18 cellular contexts compared by ENCODE assay signal in the genomic region with DNA sequence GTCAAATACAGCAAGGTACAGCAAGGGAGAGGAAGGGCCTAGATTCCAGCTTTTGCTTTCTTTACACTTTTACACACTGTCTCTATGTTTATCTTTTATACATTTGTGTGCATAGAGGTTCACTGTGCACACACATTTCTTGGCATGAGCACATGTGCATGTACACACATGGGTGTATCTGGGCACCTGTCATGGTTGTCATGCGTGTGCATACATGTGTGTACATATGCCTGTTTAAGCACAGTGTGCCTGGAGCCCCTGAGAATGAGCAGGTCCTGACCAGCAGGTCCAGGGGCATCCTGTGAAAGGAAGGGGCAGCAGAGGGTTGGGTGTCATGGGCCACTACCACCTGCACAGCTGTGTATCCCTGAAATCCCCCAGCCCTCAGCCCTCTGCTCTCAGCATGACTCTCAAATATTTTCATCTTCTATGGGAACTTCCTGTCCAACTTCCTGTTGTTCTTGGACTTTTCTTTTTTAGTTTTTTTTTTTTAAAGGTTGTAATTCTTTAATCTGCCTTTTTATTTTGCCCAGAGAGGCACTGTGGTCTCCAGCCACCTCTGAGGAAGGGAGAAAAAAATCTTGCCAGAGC.
DNase-seq lines count a peak whose midpoint lies in the region; ATAC-seq, FAIRE-seq and TF ChIP-seq lines count a peak whose summit lies in the region.
"Had no signal": no experiment of that assay in that cellular context is flagged by ENCODE, and none has a peak within 500 bp of the region (broad histone marks: within the 10 kb centered on the region; RNA-seq: fewer than 3 reads in every experiment).

No MANE protein-coding gene starts in this region.

- H4K20me1 ChIP-seq in astrocyte (ENCODE audit: insufficient read depth, low read length) (no peaks in the 10 kb centered on the region), hepatocyte (ENCODE audit: insufficient read depth, poor library complexity, severe bottlenecking) (no peaks in the 10 kb centered on the region)

- no peak overlapping the region for H3K9ac ChIP-seq in astrocyte (ENCODE audit: low read length)

- intact Hi-C loops in heart right ventricle (cut with DNase I) = no loop called here
- intact Hi-C loops in Right ventricle myocardium inferior (cut with DNase I) = no loop called here

- no peak overlapping the region for H3K4me2 ChIP-seq in astrocyte (ENCODE audit: low read length)
- no peak overlapping the region for H3K4me2 ChIP-seq in hepatocyte

- FAIRE-seq in astrocyte (lab: Jason Lieb, UNC) = no peak
- FAIRE-seq: colon had no signal

- H3K79me2 ChIP-seq in astrocyte (ENCODE audit: insufficient read depth, low read length) (no peaks in the 10 kb centered on the region), hepatocyte (no peaks in the 10 kb centered on the region)

- H3K9me3 ChIP-seq in heart right ventricle (peaks cover 0 to 3% (median 0%) of the 10 kb centered on the region in 11 donors), astrocyte (ENCODE audit: insufficient read depth, low read depth, low read length) (peaks cover 2% of the 10 kb centered on the region), lung (ENCODE audit: control insufficient read depth in 2 of 2, insufficient read depth in 1 of 2, low read length in 1 of 2) (no peaks in the 10 kb centered on the region), hepatocyte (ENCODE audit: low read depth) (no peaks in the 10 kb centered on the region)

- no peaks in the 10 kb centered on the region for H3K9me2 ChIP-seq in hepatocyte (replicated peaks; ENCODE audit: insufficient read depth)

- peaks cover 21 to 56% (median 45%) of the 10 kb centered on the region in 9 donors for H3K4me1 ChIP-seq in heart right ventricle
- no peaks in the 10 kb centered on the region for H3K4me1 ChIP-seq in astrocyte (ENCODE audit: insufficient read depth, low read length)
- H3K4me1 ChIP-seq in lung (ENCODE audit: control insufficient read depth in 2 of 2, insufficient read depth in 2 of 2, low read length in 2 of 2) = peaks cover 4 to 20% of the 10 kb centered on the region in 2 donors
- no peaks in the 10 kb centered on the region for H3K4me1 ChIP-seq in hepatocyte (ENCODE audit: insufficient read depth)

- H2AFZ ChIP-seq in astrocyte (ENCODE audit: low read depth, low read length) (no peak overlapping the region), hepatocyte (no peak overlapping the region)

- no peak overlapping the region for H3K4me3 Mint-ChIP-seq in astrocyte (ENCODE audit: unreplicated experiment)
- H3K4me3 Mint-ChIP-seq: T-cell had no signal

- TF ChIP-seq CTCF in heart right ventricle (IDR thresholded peaks at IDR 0.05) (no peak), astrocyte (IDR thresholded peaks at IDR 0.05; ENCODE audit: insufficient read depth, low read depth, low read length) (no peak), lung (IDR thresholded peaks at IDR 0.05; ENCODE audit: control extremely low read depth, extremely low read depth) (no peak), hepatocyte (IDR thresholded peaks at IDR 0.05; ENCODE audit: poor library complexity) (no peak)

- H3K27ac Mint-ChIP-seq in astrocyte (ENCODE audit: unreplicated experiment) = peak overlapping the region; percentile 47
- H3K27ac Mint-ChIP-seq: T-cell had no signal

- no peak for DNase-seq in heart right ventricle
- no peak for DNase-seq in Right ventricle myocardium inferior (ENCODE audit: missing footprints)
- DNase-seq in astrocyte (ENCODE audit: low read depth) = no peak
- DNase-seq in lung (ENCODE audit: low spot score) = no peak
- DNase-seq in NCI-H1930 (lab: John Stamatoyannopoulos, UW) = no peak
- no peak for DNase-seq in NK-92 treated with Interleukin-12 subunit alpha and Interleukin-12 subunit beta, amount 100 ng/mL, for 24 hours (lab: John Stamatoyannopoulos, UW)
- no peak for DNase-seq in hepatocyte (ENCODE audit: low spot score)
- DNase-seq: activated CD4-positive, alpha-beta T cell treated with anti-CD3 and anti-CD28 coated beads for 1 hour; AML-193; DMS53; GOT3; midbrain; NCI-H510A treated with DMSO at 0.1 percent for 48 hours; stimulated activated CD4-positive, alpha-beta T cell treated with anti-CD3 and anti-CD28 coated beads, Interleukin-15, amount 100 ng/mL, for 24 hours; T-cell had no signal

- no peaks in the 10 kb centered on the region for H3K36me3 Mint-ChIP-seq in astrocyte (ENCODE audit: low read depth, unreplicated experiment)
- H3K36me3 Mint-ChIP-seq: T-cell had no signal

- ATAC-seq in heart right ventricle = peak in 6 of 8 donors; percentile 18 to 56 (median 44)
- no peak for ATAC-seq in Right ventricle myocardium inferior
- no peak for ATAC-seq in lung (ENCODE audit: insufficient read depth, low FRiP score)
- ATAC-seq in GM18502 (IDR thresholded peaks at IDR 0.05; ENCODE audit: poor library complexity, unreplicated experiment) = no peak
- ATAC-seq: Panc1, T-cell had no signal

- H3K4me1 Mint-ChIP-seq in astrocyte (ENCODE audit: low read depth, unreplicated experiment) = peaks cover 11% of the 10 kb centered on the region

- H3K4me3 ChIP-seq in heart right ventricle = no peak overlapping the region
- no peak overlapping the region for H3K4me3 ChIP-seq in astrocyte (ENCODE audit: insufficient read depth, low read depth, low read length)
- no peak overlapping the region for H3K4me3 ChIP-seq in lung
- H3K4me3 ChIP-seq in hepatocyte = no peak overlapping the region

- peaks cover 14% of the 10 kb centered on the region for H3K27me3 Mint-ChIP-seq in astrocyte (ENCODE audit: low read depth, unreplicated experiment)
- H3K27me3 Mint-ChIP-seq: T-cell had no signal

- H3K27me3 ChIP-seq in heart right ventricle = no peaks in the 10 kb centered on the region
- no peaks in the 10 kb centered on the region for H3K27me3 ChIP-seq in astrocyte (ENCODE audit: insufficient read depth, low read length)
- no peaks in the 10 kb centered on the region for H3K27me3 ChIP-seq in lung (ENCODE audit: control insufficient read depth, insufficient read depth)
- no peaks in the 10 kb centered on the region for H3K27me3 ChIP-seq in hepatocyte

- 94 to 96% methylated on average over 1 of the region's 1 CpG for WGBS in heart right ventricle, 2 donors
- WGBS in lung, 2 donors = 86 to 97% methylated on average over 1 of the region's 1 CpG
- WGBS in hepatocyte (ENCODE audit: low lambda C conversion rate, missing lambda C conversion rate) = 57% methylated on average over 1 of the region's 1 CpG

- H3K27ac ChIP-seq in heart right ventricle (peak overlapping the region in 9 of 10 donors; percentile 44 to 86 (median 69)), astrocyte (ENCODE audit: low read depth, low read length) (no peak overlapping the region), lung (ENCODE audit: low read depth in 1 of 2, low read length in 1 of 2) (peak overlapping the region; percentile 0 to 42), hepatocyte (no peak overlapping the region)

- H3K9me3 Mint-ChIP-seq in astrocyte (ENCODE audit: unreplicated experiment) = peaks cover 13% of the 10 kb centered on the region
- H3K9me3 Mint-ChIP-seq: T-cell had no signal

- H3K36me3 ChIP-seq in heart right ventricle (no peaks in the 10 kb centered on the region), astrocyte (ENCODE audit: insufficient read depth, low read length) (no peaks in the 10 kb centered on the region), lung (ENCODE audit: control insufficient read depth in 2 of 2, insufficient read depth in 2 of 2, low read length in 2 of 2) (no peaks in the 10 kb centered on the region), hepatocyte (replicated peaks; ENCODE audit: insufficient read depth, low read depth) (no peaks in the 10 kb centered on the region)

Comparison
In these comparisons a context has a peak if more than half of its experiments do, and no peak if none do; other contexts are left out.
1. ATAC-seq: peak in heart right ventricle (6 of 8); none in Right ventricle myocardium inferior (single experiment), lung (single experiment) and GM18502 (single experiment).
2. H3K27ac ChIP-seq: peak in heart right ventricle (9 of 10) and lung (2 of 2); none in astrocyte (single experiment) and hepatocyte (single experiment).